Comparison of ENCODE assay signal across 17 cellular contexts in the genomic region with DNA sequence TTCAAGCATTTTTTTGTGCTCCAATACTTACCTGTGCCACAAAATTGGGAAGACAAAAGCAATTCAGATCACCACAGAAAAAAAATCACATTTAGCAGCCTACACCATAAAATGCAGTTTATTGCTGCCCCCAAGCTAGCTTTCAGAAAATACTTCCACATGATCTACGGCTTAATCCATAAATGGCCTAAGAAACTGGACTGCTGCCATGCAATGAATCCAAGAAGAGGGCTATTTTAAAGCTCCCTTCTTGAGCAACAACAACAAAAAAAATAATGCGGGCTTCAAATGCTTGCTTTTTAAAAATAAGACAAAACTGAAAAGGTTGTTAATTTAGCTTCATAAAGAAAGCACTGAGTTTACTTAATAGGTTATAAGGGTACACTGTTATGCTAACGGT.
DNase-seq lines count a peak whose midpoint lies in the region; ATAC-seq and TF ChIP-seq lines count a peak whose summit lies in the region.
"Had no signal": no experiment of that assay in that cellular context is flagged by ENCODE, and none has a peak within 500 bp of the region (broad histone marks: within the 10 kb centered on the region; RNA-seq: fewer than 3 reads in every experiment).

No MANE protein-coding gene starts in this region.

- H3K4me3 Mint-ChIP-seq in naive thymus-derived CD8-positive, alpha-beta T cell = no peak overlapping the region
- H3K4me3 Mint-ChIP-seq: CD8-positive, alpha-beta memory T cell had no signal

- in situ Hi-C loops in KBM-7 (cut with MboI; ENCODE audit: low pct_unique_long_range_greater_than_20kb, low sequenced_read_pairs) = no loop called here

- H3K36me3 Mint-ChIP-seq in naive thymus-derived CD8-positive, alpha-beta T cell = no peaks in the 10 kb centered on the region
- H3K36me3 Mint-ChIP-seq: CD8-positive, alpha-beta memory T cell had no signal

- no peak overlapping the region for H3K27ac ChIP-seq in prostate gland
- H3K27ac ChIP-seq: A549, SK-N-MC had no signal

- intact Hi-C loops in prostate gland (cut with DNase I) = no loop called here

- 22% methylated on average over 3 of the region's 3 CpGs for WGBS in prostate gland

- TF ChIP-seq CTCF in AG09309 (IDR thresholded peaks at IDR 0.05; ENCODE audit: control insufficient read depth, insufficient read depth, low read depth, low read length, missing control alignments) = no peak
- no peak for TF ChIP-seq CTCF in fibroblast of villous mesenchyme (IDR thresholded peaks at IDR 0.05; ENCODE audit: insufficient read depth, low read depth, low read length)
- no peak for TF ChIP-seq CTCF in prostate gland (IDR thresholded peaks at IDR 0.05)

- no peaks in the 10 kb centered on the region for H3K36me3 ChIP-seq in prostate gland
- H3K36me3 ChIP-seq: MG63 had no signal

- no peaks in the 10 kb centered on the region for H3K27me3 ChIP-seq in prostate gland (replicated peaks; ENCODE audit: insufficient read depth)
- H3K27me3 ChIP-seq: MG63 had no signal

- POLR2A ChIA-PET in naive thymus-derived CD8-positive, alpha-beta T cell (lab: Charles Lee) = no interaction called here

- peak; percentile 66 for DNase-seq in AG09309 (ENCODE audit: low read depth)
- DNase-seq in LHCN-M2 (ENCODE audit: low read depth) = peak; percentile 13
- DNase-seq in fibroblast of villous mesenchyme (ENCODE audit: low read depth) = peak; percentile 67
- DNase-seq in prostate gland (ENCODE audit: low spot score) = peak; percentile 34
- DNase-seq in KBM-7 = no peak
- no peak for DNase-seq in naive thymus-derived CD8-positive, alpha-beta T cell
- DNase-seq: C1 segment of cervical spinal cord; CD8-positive, alpha-beta memory T cell; MG63; NCI-H1092 treated with DMSO at 0.1 percent for 48 hours; NCI-H146; NCI-H510A treated with DMSO at 0.1 percent for 48 hours; NCI-H774; SHP77 had no signal

- H3K4me1 ChIP-seq in prostate gland (replicated peaks) = no peaks in the 10 kb centered on the region
- H3K4me1 ChIP-seq: A549 had no signal

- H3K4me1 Mint-ChIP-seq in naive thymus-derived CD8-positive, alpha-beta T cell = no peaks in the 10 kb centered on the region
- H3K4me1 Mint-ChIP-seq: CD8-positive, alpha-beta memory T cell had no signal

- H3K27me3 Mint-ChIP-seq in naive thymus-derived CD8-positive, alpha-beta T cell = no peaks in the 10 kb centered on the region
- H3K27me3 Mint-ChIP-seq: CD8-positive, alpha-beta memory T cell had no signal

- H3K4me3 ChIP-seq in AG09309 (ENCODE audit: control insufficient read depth, low read depth, low read length) = no peak overlapping the region
- H3K4me3 ChIP-seq in fibroblast of villous mesenchyme (ENCODE audit: low read depth, low read length) = no peak overlapping the region
- H3K4me3 ChIP-seq in prostate gland = no peak overlapping the region
- H3K4me3 ChIP-seq: A549, MG63, SK-N-MC had no signal

- no peaks in the 10 kb centered on the region for H3K9me3 ChIP-seq in prostate gland
- H3K9me3 ChIP-seq: A549, MG63 had no signal

- H3K9me3 Mint-ChIP-seq in naive thymus-derived CD8-positive, alpha-beta T cell = peaks cover 0 to 20% (median 3%) of the 10 kb centered on the region in 9 donors

- ATAC-seq in HG03108 (IDR thresholded peaks at IDR 0.05; ENCODE audit: unreplicated experiment) = no peak
- no peak for ATAC-seq in naive thymus-derived CD8-positive, alpha-beta T cell
- ATAC-seq: A549 had no signal

- TF ChIP-seq POLR2A in prostate gland (IDR thresholded peaks at IDR 0.05) = no peak

- H3K27ac Mint-ChIP-seq in naive thymus-derived CD8-positive, alpha-beta T cell = no peak overlapping the region
- H3K27ac Mint-ChIP-seq: CD8-positive, alpha-beta memory T cell had no signal

Comparison
In these comparisons a context has a peak if more than half of its experiments do, and no peak if none do; other contexts are left out.
1. DNase-seq: peak in AG09309 (single experiment), LHCN-M2 (single experiment), fibroblast of villous mesenchyme (single experiment) and prostate gland (single experiment); none in KBM-7 (single experiment) and naive thymus-derived CD8-positive, alpha-beta T cell (0 of 10).